12 cellular contexts compared by ENCODE assay signal in genomic region chr10:12729885-12730284, GRCh38.
DNase-seq lines count a peak whose midpoint lies in the region; ATAC-seq and TF ChIP-seq lines count a peak whose summit lies in the region.
"Had no signal": no experiment of that assay in that cellular context is flagged by ENCODE, and none has a peak within 500 bp of the region (broad histone marks: within the 10 kb centered on the region; RNA-seq: fewer than 3 reads in every experiment).

No MANE protein-coding gene starts in this region.

- intact Hi-C loops in activated CD4-positive, alpha-beta T cell treated with anti-CD3 and anti-CD28 coated beads for 36 hours (cut with DNase I, micrococcal nuclease) = loop anchor here in 1 of 2 experiments (5.0 kb wide), 1 partner anchor 283 kb away; no protein-coding TSS in a partner anchor
- intact Hi-C loops in psoas muscle (cut with DNase I) = no loop called here

- H3K27me3 Mint-ChIP-seq in activated CD4-positive, alpha-beta T cell treated with anti-CD3 and anti-CD28 coated beads for 36 hours = no peaks in the 10 kb centered on the region
- no peaks in the 10 kb centered on the region for H3K27me3 Mint-ChIP-seq in activated CD4-positive, alpha-beta T cell treated with anti-CD3 and anti-CD28 coated beads, Interleukin-2, amount 10 ng/mL, durations not matched to agents 7 days and 5 days
- H3K27me3 Mint-ChIP-seq: activated naive CD8-positive, alpha-beta T cell treated with anti-CD3 and anti-CD28 coated beads, Interleukin-2, amount 10 ng/mL, durations not matched to agents 7 days and 5 days had no signal

- no peaks in the 10 kb centered on the region for H3K36me3 ChIP-seq in psoas muscle (ENCODE audit: insufficient read depth in 1 of 2, low read depth in 1 of 2)

- POLR2A ChIA-PET in activated CD4-positive, alpha-beta T cell treated with anti-CD3 and anti-CD28 coated beads for 36 hours (lab: Charles Lee) = no interaction called here
- POLR2A ChIA-PET in activated CD4-positive, alpha-beta T cell treated with anti-CD3 and anti-CD28 coated beads, Interleukin-2, amount 10 ng/mL, durations not matched to agents 7 days and 5 days (lab: Charles Lee) = no interaction called here

- H3K27me3 ChIP-seq in psoas muscle (ENCODE audit: insufficient read depth in 3 of 3, low read length in 2 of 3) = no peaks in the 10 kb centered on the region

- peak; percentile 88 for TF ChIP-seq CTCF in LNCaP clone FGC (IDR thresholded peaks at IDR 0.05; ENCODE audit: control insufficient read depth, extremely low read depth, insufficient read depth)
- TF ChIP-seq CTCF in psoas muscle (IDR thresholded peaks at IDR 0.05) = peak; percentile 13

- 74 to 87% (median 82%) methylated on average over 7 of the region's 7 CpGs for WGBS in psoas muscle, 3 donors

- no peak overlapping the region for H3K27ac Mint-ChIP-seq in activated CD4-positive, alpha-beta T cell treated with anti-CD3 and anti-CD28 coated beads for 36 hours
- no peak overlapping the region for H3K27ac Mint-ChIP-seq in activated CD4-positive, alpha-beta T cell treated with anti-CD3 and anti-CD28 coated beads, Interleukin-2, amount 10 ng/mL, durations not matched to agents 7 days and 5 days
- H3K27ac Mint-ChIP-seq: activated naive CD8-positive, alpha-beta T cell treated with anti-CD3 and anti-CD28 coated beads, Interleukin-2, amount 10 ng/mL, durations not matched to agents 7 days and 5 days had no signal

- peak; percentile 46 for DNase-seq in activated CD4-positive, alpha-beta T cell treated with anti-CD3 and anti-CD28 coated beads for 36 hours
- DNase-seq in activated CD4-positive, alpha-beta T cell treated with anti-CD3 and anti-CD28 coated beads, Interleukin-2, amount 10 ng/mL, durations not matched to agents 7 days and 5 days = no peak
- DNase-seq in LNCaP clone FGC (ENCODE audit: low read depth) = no peak
- peak; percentile 70 for DNase-seq in ecto neural progenitor cell (ENCODE audit: low spot score)
- no peak for DNase-seq in psoas muscle
- DNase-seq in cortex of kidney (lab: John Stamatoyannopoulos, UW) = no peak
- DNase-seq in LoVo (ENCODE audit: low spot score) = no peak
- DNase-seq: activated naive CD8-positive, alpha-beta T cell treated with anti-CD3 and anti-CD28 coated beads, Interleukin-2, amount 10 ng/mL, durations not matched to agents 7 days and 5 days; foreskin melanocyte; NCI-H748 treated with DMSO at 0.1 percent for 48 hours; stimulated activated CD4-positive, alpha-beta T cell treated with anti-CD3 and anti-CD28 coated beads, Interleukin-4, amount 100 ng/mL, for 4 hours had no signal

- H3K9me3 ChIP-seq in psoas muscle = no peaks in the 10 kb centered on the region

- ATAC-seq in activated CD4-positive, alpha-beta T cell treated with anti-CD3 and anti-CD28 coated beads for 36 hours = no peak
- no peak for ATAC-seq in psoas muscle
- no peak for ATAC-seq in GM21717 (IDR thresholded peaks at IDR 0.05; ENCODE audit: unreplicated experiment)

- H3K36me3 Mint-ChIP-seq in activated CD4-positive, alpha-beta T cell treated with anti-CD3 and anti-CD28 coated beads for 36 hours (ENCODE audit: low read depth) = no peaks in the 10 kb centered on the region
- H3K36me3 Mint-ChIP-seq in activated CD4-positive, alpha-beta T cell treated with anti-CD3 and anti-CD28 coated beads, Interleukin-2, amount 10 ng/mL, durations not matched to agents 7 days and 5 days (ENCODE audit: low read depth) = no peaks in the 10 kb centered on the region
- H3K36me3 Mint-ChIP-seq: activated naive CD8-positive, alpha-beta T cell treated with anti-CD3 and anti-CD28 coated beads, Interleukin-2, amount 10 ng/mL, durations not matched to agents 7 days and 5 days had no signal

- no peaks in the 10 kb centered on the region for H3K4me1 ChIP-seq in psoas muscle

- peaks cover 14% of the 10 kb centered on the region for H3K4me1 Mint-ChIP-seq in activated CD4-positive, alpha-beta T cell treated with anti-CD3 and anti-CD28 coated beads for 36 hours
- H3K4me1 Mint-ChIP-seq in activated CD4-positive, alpha-beta T cell treated with anti-CD3 and anti-CD28 coated beads, Interleukin-2, amount 10 ng/mL, durations not matched to agents 7 days and 5 days = peaks cover 9% of the 10 kb centered on the region
- H3K4me1 Mint-ChIP-seq: activated naive CD8-positive, alpha-beta T cell treated with anti-CD3 and anti-CD28 coated beads, Interleukin-2, amount 10 ng/mL, durations not matched to agents 7 days and 5 days had no signal

- H3K4me3 ChIP-seq in LNCaP clone FGC (ENCODE audit: low read depth, low read length) (no peak overlapping the region), psoas muscle (no peak overlapping the region)

- H3K9me3 Mint-ChIP-seq in activated CD4-positive, alpha-beta T cell treated with anti-CD3 and anti-CD28 coated beads for 36 hours (ENCODE audit: low read depth) = no peaks in the 10 kb centered on the region
- H3K9me3 Mint-ChIP-seq in activated CD4-positive, alpha-beta T cell treated with anti-CD3 and anti-CD28 coated beads, Interleukin-2, amount 10 ng/mL, durations not matched to agents 7 days and 5 days = no peaks in the 10 kb centered on the region
- H3K9me3 Mint-ChIP-seq: activated naive CD8-positive, alpha-beta T cell treated with anti-CD3 and anti-CD28 coated beads, Interleukin-2, amount 10 ng/mL, durations not matched to agents 7 days and 5 days had no signal

- CTCF ChIA-PET in activated CD4-positive, alpha-beta T cell treated with anti-CD3 and anti-CD28 coated beads for 36 hours (lab: Charles Lee) = interaction anchor here (0.6 kb wide), 1 partner anchor 475 kb away, joined by 3 read pairs; no protein-coding TSS in a partner anchor
- CTCF ChIA-PET in activated CD4-positive, alpha-beta T cell treated with anti-CD3 and anti-CD28 coated beads, Interleukin-2, amount 10 ng/mL, durations not matched to agents 7 days and 5 days (lab: Charles Lee) = interaction anchor here (0.5 to 1.6 kb wide), 2 partner anchors 73 to 1413 kb away, joined by 3 read pairs; no protein-coding TSS in a partner anchor

- H3K4me3 Mint-ChIP-seq in activated CD4-positive, alpha-beta T cell treated with anti-CD3 and anti-CD28 coated beads for 36 hours = no peak overlapping the region
- no peak overlapping the region for H3K4me3 Mint-ChIP-seq in activated CD4-positive, alpha-beta T cell treated with anti-CD3 and anti-CD28 coated beads, Interleukin-2, amount 10 ng/mL, durations not matched to agents 7 days and 5 days
- H3K4me3 Mint-ChIP-seq: activated naive CD8-positive, alpha-beta T cell treated with anti-CD3 and anti-CD28 coated beads, Interleukin-2, amount 10 ng/mL, durations not matched to agents 7 days and 5 days had no signal

- H3K27ac ChIP-seq in psoas muscle = no peak overlapping the region

Comparison
In these comparisons a context has a peak if more than half of its experiments do, and no peak if none do; other contexts are left out.
1. DNase-seq: peak in activated CD4-positive, alpha-beta T cell treated with anti-CD3 and anti-CD28 coated beads for 36 hours (single experiment) and ecto neural progenitor cell (single experiment); none in activated CD4-positive, alpha-beta T cell treated with anti-CD3 and anti-CD28 coated beads, Interleukin-2, amount 10 ng/mL, durations not matched to agents 7 days and 5 days (single experiment), LNCaP clone FGC (single experiment), psoas muscle (0 of 2), cortex of kidney (single experiment) and LoVo (single experiment).